ENCODE assay signal across 10 cellular contexts in the genomic region with DNA sequence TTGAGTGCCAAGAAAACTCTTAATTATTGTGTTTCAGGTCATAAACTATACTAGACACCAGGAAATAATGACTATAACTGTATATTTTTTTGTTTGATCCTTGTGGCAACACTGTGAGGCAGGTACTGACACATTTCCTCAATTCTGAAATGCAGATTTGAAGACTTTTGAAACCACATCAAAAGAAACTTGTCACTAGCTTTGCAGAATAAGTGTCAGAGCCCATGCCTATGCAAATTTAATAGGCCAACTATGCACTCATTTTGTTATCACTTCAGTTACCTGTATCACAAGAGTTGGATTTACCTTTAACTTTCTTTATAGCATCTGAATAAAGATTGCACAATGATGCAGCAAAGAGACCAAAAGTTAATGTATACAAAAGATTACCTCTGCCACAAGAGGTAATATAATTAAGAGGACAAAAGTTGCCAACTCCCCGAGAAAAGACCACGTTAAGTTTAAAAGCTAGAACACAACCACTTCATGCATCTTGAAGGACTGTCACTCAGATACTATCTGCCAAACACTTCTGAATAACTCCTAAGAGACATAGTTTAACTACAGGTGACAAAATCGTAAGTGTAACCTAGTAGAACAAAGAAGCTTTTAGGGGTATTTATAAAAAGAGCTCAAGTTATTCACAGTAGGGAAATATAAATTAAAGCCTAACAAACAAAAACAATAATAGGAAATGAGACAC.
DNase-seq lines count a peak whose midpoint lies in the region; ATAC-seq, FAIRE-seq and TF ChIP-seq lines count a peak whose summit lies in the region.
"Had no signal": no experiment of that assay in that cellular context is flagged by ENCODE, and none has a peak within 500 bp of the region (broad histone marks: within the 10 kb centered on the region; RNA-seq: fewer than 3 reads in every experiment).

No MANE protein-coding gene starts in this region.

- no TSS peak for BruUV-seq in K562 (replicated peaks; lab: Mats Ljungman, UMichigan)

- no peaks in the 10 kb centered on the region for H4K20me1 ChIP-seq in K562 (replicated peaks; ENCODE audit: control insufficient read depth, insufficient read depth, low read length)

- no peak for FAIRE-seq in K562 (lab: Jason Lieb, UNC)
- FAIRE-seq: endothelial cell of umbilical vein had no signal

- CTCF ChIA-PET in K562 (lab: Yijun Ruan, JAX; ENCODE audit: low intra/inter-chr PET ratio) = no interaction called here

- H3K4me1 ChIP-seq in K562 (replicated peaks in 1 of 2; ENCODE audit: control insufficient read depth in 2 of 2, insufficient read depth in 2 of 2, low read length in 2 of 2) = no peaks in the 10 kb centered on the region

- no peak overlapping the region for H2AFZ ChIP-seq in K562 (ENCODE audit: low read depth, low read length)

- H3K79me2 ChIP-seq in K562 (ENCODE audit: control insufficient read depth, insufficient read depth, low read length) = peaks cover 18% of the 10 kb centered on the region; the same call in 2 of the 3 replicates

- H3K4me2 ChIP-seq in K562 (ENCODE audit: insufficient read depth, low read length) = no peak overlapping the region

- TF ChIP-seq POLR2A in K562 (conservative IDR thresholded peaks at IDR 0.05) = no peak

- no peaks in the 10 kb centered on the region for H3K27me3 ChIP-seq in K562 (ENCODE audit: control insufficient read depth in 2 of 2, insufficient read depth in 2 of 2, low read length in 2 of 2)

- H3K27ac ChIP-seq in K562 (ENCODE audit: extremely low read depth, low read depth, low read length) = no peak overlapping the region

- TF ChIP-seq EP300 in K562 (IDR thresholded peaks at IDR 0.05; ENCODE audit: low read length) = no peak

- TF ChIP-seq CTCF in K562 (IDR thresholded peaks at IDR 0.05 in 2 of 3, conservative IDR thresholded peaks at IDR 0.05 in 1 of 3; ENCODE audit: insufficient read depth in 2 of 3, low read depth in 1 of 3, low read length in 3 of 3) = no peak

- no peak overlapping the region for H3K4me3 ChIP-seq in K562

- POLR2A ChIA-PET in K562 (lab: Yijun Ruan, JAX) = interaction anchor here (0.8 to 1.3 kb wide), 4 partner anchors 12 to 26 kb away, joined by 3 to 4 read pairs (median 3); no protein-coding TSS in a partner anchor

- peak; percentile 71 for ATAC-seq in GM18511 (IDR thresholded peaks at IDR 0.05; ENCODE audit: unreplicated experiment)
- peak; percentile 99 for ATAC-seq in GM21360 (IDR thresholded peaks at IDR 0.05; ENCODE audit: unreplicated experiment)
- peak; percentile 68 for ATAC-seq in HG03175 (IDR thresholded peaks at IDR 0.05; ENCODE audit: unreplicated experiment)
- no peak for ATAC-seq in K562

- no peak overlapping the region for H3K9ac ChIP-seq in K562 (ENCODE audit: insufficient read depth in 1 of 2, low read depth in 2 of 2, low read length in 2 of 2)

- no peaks in the 10 kb centered on the region for H3K9me1 ChIP-seq in K562 (ENCODE audit: control insufficient read depth, insufficient read depth, low read length)

- in situ Hi-C loops in K562 (cut with MboI) = no loop called here

- no peak for TF ChIP-seq RAD21 in K562 (CRISPR knock-in tag; conservative IDR thresholded peaks at IDR 0.05 in 1 of 2, IDR thresholded peaks at IDR 0.05 in 1 of 2)

- WGBS in K562 (ENCODE audit: insufficient coverage, low coverage, missing lambda C conversion rate) = 46% methylated on average over 3 of the region's 3 CpGs

- intact Hi-C loops in K562 (cut with micrococcal nuclease) = no loop called here

- no peaks in the 10 kb centered on the region for H3K9me3 ChIP-seq in K562 (replicated peaks; ENCODE audit: control insufficient read depth, insufficient read depth, low read depth, low read length)

- DNase-seq in K562 (ENCODE audit: extremely low read depth in 1 of 4, low spot score in 3 of 4) = no peak
- no peak for DNase-seq in HUDEP-2 (lab: John Stamatoyannopoulos, UW; ENCODE audit: unreplicated experiment in 76 of 76)
- no peak for DNase-seq in 8988T
- no peak for DNase-seq in NCI-H2107 (lab: John Stamatoyannopoulos, UW)
- no peak for DNase-seq in GOT3 (lab: John Stamatoyannopoulos, UW)
- DNase-seq: NCI-H345 had no signal

- no peaks in the 10 kb centered on the region for H3K36me3 ChIP-seq in K562 (ENCODE audit: control insufficient read depth, insufficient read depth, low read length)

TF ChIP-seq in K562, 482 proteins besides CTCF, POLR2A, EP300 and RAD21 (continues in another document):
- TF ChIP-seq BRF2 (IDR thresholded peaks at IDR 0.05; ENCODE audit: borderline replicate concordance, insufficient read depth, insufficient read length) = no peak
- TF ChIP-seq SLC30A9 (CRISPR knock-in tag; IDR thresholded peaks at IDR 0.05) = no peak
- no peak for TF ChIP-seq MLX (CRISPR knock-in tag; conservative IDR thresholded peaks at IDR 0.05)
- TF ChIP-seq, protein P1, sequence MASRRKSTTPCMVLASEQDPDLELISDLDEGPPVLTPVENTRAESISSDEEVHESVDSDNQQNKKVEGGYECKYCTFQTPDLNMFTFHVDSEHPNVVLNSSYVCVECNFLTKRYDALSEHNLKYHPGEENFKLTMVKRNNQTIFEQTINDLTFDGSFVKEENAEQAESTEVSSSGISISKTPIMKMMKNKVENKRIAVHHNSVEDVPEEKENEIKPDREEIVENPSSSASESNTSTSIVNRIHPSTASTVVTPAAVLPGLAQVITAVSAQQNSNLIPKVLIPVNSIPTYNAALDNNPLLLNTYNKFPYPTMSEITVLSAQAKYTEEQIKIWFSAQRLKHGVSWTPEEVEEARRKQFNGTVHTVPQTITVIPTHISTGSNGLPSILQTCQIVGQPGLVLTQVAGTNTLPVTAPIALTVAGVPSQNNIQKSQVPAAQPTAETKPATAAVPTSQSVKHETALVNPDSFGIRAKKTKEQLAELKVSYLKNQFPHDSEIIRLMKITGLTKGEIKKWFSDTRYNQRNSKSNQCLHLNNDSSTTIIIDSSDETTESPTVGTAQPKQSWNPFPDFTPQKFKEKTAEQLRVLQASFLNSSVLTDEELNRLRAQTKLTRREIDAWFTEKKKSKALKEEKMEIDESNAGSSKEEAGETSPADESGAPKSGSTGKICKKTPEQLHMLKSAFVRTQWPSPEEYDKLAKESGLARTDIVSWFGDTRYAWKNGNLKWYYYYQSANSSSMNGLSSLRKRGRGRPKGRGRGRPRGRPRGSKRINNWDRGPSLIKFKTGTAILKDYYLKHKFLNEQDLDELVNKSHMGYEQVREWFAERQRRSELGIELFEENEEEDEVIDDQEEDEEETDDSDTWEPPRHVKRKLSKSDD (conservative IDR thresholded peaks at IDR 0.05; ENCODE audit: low read length) = no peak
- TF ChIP-seq, protein P2, sequence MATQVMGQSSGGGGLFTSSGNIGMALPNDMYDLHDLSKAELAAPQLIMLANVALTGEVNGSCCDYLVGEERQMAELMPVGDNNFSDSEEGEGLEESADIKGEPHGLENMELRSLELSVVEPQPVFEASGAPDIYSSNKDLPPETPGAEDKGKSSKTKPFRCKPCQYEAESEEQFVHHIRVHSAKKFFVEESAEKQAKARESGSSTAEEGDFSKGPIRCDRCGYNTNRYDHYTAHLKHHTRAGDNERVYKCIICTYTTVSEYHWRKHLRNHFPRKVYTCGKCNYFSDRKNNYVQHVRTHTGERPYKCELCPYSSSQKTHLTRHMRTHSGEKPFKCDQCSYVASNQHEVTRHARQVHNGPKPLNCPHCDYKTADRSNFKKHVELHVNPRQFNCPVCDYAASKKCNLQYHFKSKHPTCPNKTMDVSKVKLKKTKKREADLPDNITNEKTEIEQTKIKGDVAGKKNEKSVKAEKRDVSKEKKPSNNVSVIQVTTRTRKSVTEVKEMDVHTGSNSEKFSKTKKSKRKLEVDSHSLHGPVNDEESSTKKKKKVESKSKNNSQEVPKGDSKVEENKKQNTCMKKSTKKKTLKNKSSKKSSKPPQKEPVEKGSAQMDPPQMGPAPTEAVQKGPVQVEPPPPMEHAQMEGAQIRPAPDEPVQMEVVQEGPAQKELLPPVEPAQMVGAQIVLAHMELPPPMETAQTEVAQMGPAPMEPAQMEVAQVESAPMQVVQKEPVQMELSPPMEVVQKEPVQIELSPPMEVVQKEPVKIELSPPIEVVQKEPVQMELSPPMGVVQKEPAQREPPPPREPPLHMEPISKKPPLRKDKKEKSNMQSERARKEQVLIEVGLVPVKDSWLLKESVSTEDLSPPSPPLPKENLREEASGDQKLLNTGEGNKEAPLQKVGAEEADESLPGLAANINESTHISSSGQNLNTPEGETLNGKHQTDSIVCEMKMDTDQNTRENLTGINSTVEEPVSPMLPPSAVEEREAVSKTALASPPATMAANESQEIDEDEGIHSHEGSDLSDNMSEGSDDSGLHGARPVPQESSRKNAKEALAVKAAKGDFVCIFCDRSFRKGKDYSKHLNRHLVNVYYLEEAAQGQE (CRISPR knock-in tag; IDR thresholded peaks at IDR 0.05; ENCODE audit: low read depth) = no peak
- no peak for TF ChIP-seq ZFX (CRISPR knock-in tag; IDR thresholded peaks at IDR 0.05)
- TF ChIP-seq MITF (IDR thresholded peaks at IDR 0.05) = no peak
- TF ChIP-seq CEBPB (tag; IDR thresholded peaks at IDR 0.05) = peak; percentile 53; the same call in 1 of the 2 replicates
